In the genomic region with DNA sequence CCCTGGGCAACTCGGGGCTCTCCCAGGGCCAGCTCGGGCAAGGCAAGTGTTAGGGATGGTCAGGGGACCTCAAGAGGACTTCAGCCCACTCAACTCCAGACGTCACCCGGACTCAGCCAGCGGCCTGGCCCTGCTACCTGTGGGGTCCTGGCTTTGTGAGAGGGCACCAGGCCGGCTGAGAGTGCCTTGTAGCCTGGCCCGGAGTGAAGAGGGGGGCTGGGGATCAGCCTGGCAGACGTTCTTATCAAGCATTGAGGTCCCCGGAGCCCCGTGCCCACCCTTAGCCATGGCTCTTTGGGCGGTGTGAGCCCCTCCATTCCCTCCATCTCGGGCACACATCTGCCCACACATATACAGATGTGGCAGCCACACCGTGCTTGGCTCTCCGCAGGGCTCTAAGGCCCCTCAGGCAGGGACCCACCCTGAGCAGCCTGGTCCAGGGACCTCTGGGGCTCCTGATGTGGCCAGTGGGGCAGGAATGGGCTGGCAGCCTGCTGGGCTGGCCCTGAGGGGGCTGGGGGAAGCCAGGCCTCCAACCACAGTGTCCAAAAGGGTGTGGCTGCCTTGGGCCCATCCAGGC, we compare ENCODE assay signal across 20 cellular contexts. TPM values are rescaled to one million over a fixed set of nuclear protein-coding genes. Genes with fewer than 3 reads are reported as not detected.
A peak's percentile ranks its signal among the peaks of the same experiment; 100 is the strongest.
DNase-seq lines count a peak whose midpoint lies in the region; ATAC-seq and TF ChIP-seq lines count a peak whose summit lies in the region.
"Had no signal": no experiment of that assay in that cellular context is flagged by ENCODE, and none has a peak within 500 bp of the region (broad histone marks: within the 10 kb centered on the region; RNA-seq: fewer than 3 reads in every experiment).

No MANE protein-coding gene starts in this region.

- H2AFZ ChIP-seq in OCI-LY3 (ENCODE audit: low read depth, low read length) (no peak overlapping the region), osteoblast (ENCODE audit: low read length) (no peak overlapping the region)

- H3K36me3 ChIP-seq in OCI-LY3 (replicated peaks; ENCODE audit: low read depth, low read length) (peaks cover 34% of the 10 kb centered on the region), esophagus (ENCODE audit: control insufficient read depth in 2 of 2, insufficient read depth in 2 of 2, low read length in 1 of 2) (no peaks in the 10 kb centered on the region), osteoblast (ENCODE audit: insufficient read depth, low read length) (no peaks in the 10 kb centered on the region), tibial artery (no peaks in the 10 kb centered on the region)
- H3K36me3 ChIP-seq: SJCRH30 had no signal

- intact Hi-C loops in tibial artery (cut with DNase I; ENCODE audit: low total_unique reads), result no loop called here

- H4K20me1 ChIP-seq in OCI-LY3 (ENCODE audit: insufficient read depth, low read length), result peaks cover 100% of the 10 kb centered on the region
- H4K20me1 ChIP-seq in osteoblast (ENCODE audit: insufficient read depth, low read length), result no peaks in the 10 kb centered on the region

- DNase-seq in osteoblast (ENCODE audit: insufficient read length, low spot score, missing footprints) (no peak), tibial artery (no peak), GF-D8 (lab: John Stamatoyannopoulos, UW) (no peak), NCI-H146 treated with DMSO at 0.1 percent for 48 hours (lab: John Stamatoyannopoulos, UW; ENCODE audit: unreplicated experiment) (no peak), amygdala (lab: John Stamatoyannopoulos, UW) (no peak)
- DNase-seq: activated CD4-positive, CD25-positive, alpha-beta regulatory T cell treated with anti-CD3 and anti-CD28 coated beads, Interleukin-2, amount 50 U/mL, for 72 hours; activated gamma-delta T cell; NCI-H1694; nephron progenitor cell; retina; SJCRH30; stimulated activated CD4-positive, alpha-beta T cell treated with anti-CD3 and anti-CD28 coated beads, Interleukin-1b, Interleukin-23, amount 100 ng/mL, for 48 hours; T-helper 9 cell had no signal

- 80 to 90% methylated on average over 14 of the region's 14 CpGs for WGBS in esophagus, 2 donors

- TF ChIP-seq CTCF in OCI-LY3 (IDR thresholded peaks at IDR 0.05; ENCODE audit: low read depth, low read length), result no peak
- TF ChIP-seq CTCF in osteoblast (IDR thresholded peaks at IDR 0.05; ENCODE audit: extremely low read depth, low read depth, low read length), result no peak
- no peak for TF ChIP-seq CTCF in tibial artery (IDR thresholded peaks at IDR 0.05)

- peaks cover 25% of the 10 kb centered on the region for H3K4me1 ChIP-seq in OCI-LY3 (ENCODE audit: low read length)
- peaks cover 11 to 31% of the 10 kb centered on the region in 2 donors for H3K4me1 ChIP-seq in esophagus (ENCODE audit: control insufficient read depth in 2 of 2, insufficient read depth in 2 of 2, low read length in 1 of 2)
- H3K4me1 ChIP-seq in osteoblast (ENCODE audit: insufficient read depth, low read length), result peaks cover 49% of the 10 kb centered on the region
- H3K4me1 ChIP-seq in tibial artery, result peaks cover 0 to 77% (median 60%) of the 10 kb centered on the region in 4 donors

- H3K4me3 ChIP-seq in OCI-LY3 (ENCODE audit: low read length), result no peak overlapping the region
- no peak overlapping the region for H3K4me3 ChIP-seq in esophagus (ENCODE audit: low read depth in 1 of 2, low read length in 2 of 2)
- H3K4me3 ChIP-seq in osteoblast (ENCODE audit: insufficient read depth, low read length), result no peak overlapping the region
- H3K4me3 ChIP-seq in tibial artery, result peak overlapping the region; percentile 36 to 39
- H3K4me3 ChIP-seq: lung, SJCRH30 had no signal

- no peaks in the 10 kb centered on the region for H3K9me3 ChIP-seq in OCI-LY3 (ENCODE audit: insufficient read depth, low read length)
- H3K9me3 ChIP-seq in esophagus (ENCODE audit: control insufficient read depth in 2 of 2, insufficient read depth in 1 of 2, low read depth in 1 of 2, low read length in 1 of 2), result no peaks in the 10 kb centered on the region
- H3K9me3 ChIP-seq in osteoblast (ENCODE audit: low read depth, low read length), result no peaks in the 10 kb centered on the region
- H3K9me3 ChIP-seq in tibial artery, result no peaks in the 10 kb centered on the region
- H3K9me3 ChIP-seq: SJCRH30 had no signal

- 0 out of 2 replicates have a peak, but pooled peaks cover 4% of the 10 kb centered on the region for H3K27me3 ChIP-seq in OCI-LY3 (ENCODE audit: low read depth, low read length)
- no peaks in the 10 kb centered on the region for H3K27me3 ChIP-seq in esophagus (ENCODE audit: control insufficient read depth in 1 of 2, insufficient read depth in 2 of 2, low read length in 2 of 2)
- H3K27me3 ChIP-seq in osteoblast (ENCODE audit: insufficient read depth, low read length), result peaks cover 36% of the 10 kb centered on the region
- H3K27me3 ChIP-seq in tibial artery, result peaks cover 0 to 36% of the 10 kb centered on the region in 2 donors

- H3K79me2 ChIP-seq in OCI-LY3 (ENCODE audit: low read length) (peaks cover 28% of the 10 kb centered on the region), osteoblast (ENCODE audit: insufficient read depth, low read length) (no peaks in the 10 kb centered on the region)

- no peak overlapping the region for H3K9ac ChIP-seq in OCI-LY3 (ENCODE audit: low read length)

- H3K27ac ChIP-seq in OCI-LY3 (ENCODE audit: low read length) (no peak overlapping the region), esophagus (ENCODE audit: low read depth in 2 of 2, low read length in 1 of 2) (peak overlapping the region; percentile 1 to 56), osteoblast (ENCODE audit: low read depth, low read length) (no peak overlapping the region), tibial artery (peak overlapping the region; percentile 61 to 94)
- H3K27ac ChIP-seq: epithelial cell of prostate, SJCRH30 had no signal

- no peak for ATAC-seq in HG02759 (IDR thresholded peaks at IDR 0.05; ENCODE audit: unreplicated experiment)

- H3K4me2 ChIP-seq in OCI-LY3 (ENCODE audit: low read length), result peak overlapping the region; percentile 35
- H3K4me2 ChIP-seq in osteoblast (ENCODE audit: insufficient read depth, low read length), result peak overlapping the region; percentile 67

RNA-seq across cellular contexts. Expression of a gene that starts 15.3 kb away (rescaled TPM):
- polyA plus RNA-seq in esophagus, result 100 to 1,000 TPM in 1 of 2 donors, 10 to 100 TPM in 1; 23.7 to 130 TPM
- 41.0 and 54.6 TPM in 2 replicates for total RNA-seq in osteoblast

RNA-seq across cellular contexts. Expression of a gene that starts 23.5 kb away (rescaled TPM):
- polyA plus RNA-seq in esophagus, result under 1 TPM; 0.02 to 0.43 TPM
- total RNA-seq in osteoblast, result not detected in 2 replicates
- total RNA-seq: glomerular endothelial cell, lung, MCF 10A had no signal

RNA-seq across cellular contexts. Expression of a gene that starts 29.4 kb away (rescaled TPM):
- polyA plus RNA-seq in esophagus, result 100 to 1,000 TPM in 1 of 2 donors, 1 to 10 TPM in 1; 9.8 to 166 TPM
- not detected in 2 replicates for total RNA-seq in osteoblast
- total RNA-seq: glomerular endothelial cell had no signal

RNA-seq across cellular contexts. Expression of a gene that starts 33.4 kb away (rescaled TPM):
- 100 to 1,000 TPM in 1 of 2 donors, 10 to 100 TPM in 1; 38.9 to 360 TPM for polyA plus RNA-seq in esophagus
- total RNA-seq in osteoblast, result 0.36 and 0.59 TPM in 2 replicates
- total RNA-seq: glomerular endothelial cell had no signal

RNA-seq across cellular contexts. Expression of a gene that starts 51.4 kb away (rescaled TPM):
- 1 to 10 TPM; 1.7 to 7.1 TPM for polyA plus RNA-seq in esophagus
- not detected in 2 replicates for total RNA-seq in osteoblast
- total RNA-seq: glomerular endothelial cell, MCF 10A had no signal

Comparison
In these comparisons a context has a peak if more than half of its experiments do, and no peak if none do; other contexts are left out.
1. H3K27ac ChIP-seq: peak in esophagus (2 of 2) and tibial artery (2 of 2); none in OCI-LY3 (single experiment) and osteoblast (single experiment).
2. H3K4me3 ChIP-seq: peak in tibial artery (2 of 2); none in OCI-LY3 (single experiment), esophagus (0 of 2) and osteoblast (single experiment).